In genomic region chr12:132507656-132508055, GRCh38 we compare ENCODE assay signal across 17 cellular contexts. TPM values are rescaled to one million over a fixed set of nuclear protein-coding genes. Genes with fewer than 3 reads are reported as not detected.
A peak's percentile ranks its signal among the peaks of the same experiment; 100 is the strongest.
DNase-seq lines count a peak whose midpoint lies in the region; ATAC-seq, FAIRE-seq and TF ChIP-seq lines count a peak whose summit lies in the region.
"Had no signal": no experiment of that assay in that cellular context is flagged by ENCODE, and none has a peak within 500 bp of the region (broad histone marks: within the 10 kb centered on the region; RNA-seq: fewer than 3 reads in every experiment).

No MANE protein-coding gene starts in this region.

- peaks cover 0 to 9% (median 0%) of the 10 kb centered on the region in 3 donors for H3K36me3 Mint-ChIP-seq in naive thymus-derived CD8-positive, alpha-beta T cell

- TF ChIP-seq CTCF in AG09319 (IDR thresholded peaks at IDR 0.05; ENCODE audit: low read depth, low read length) (peak; percentile 0), GM12874 (IDR thresholded peaks at IDR 0.05; ENCODE audit: insufficient read depth, low read depth, low read length) (peak; percentile 29; the same call in 1 of the 2 replicates), bronchial epithelial cell (IDR thresholded peaks at IDR 0.05; ENCODE audit: insufficient read depth, low read length, severe bottlenecking) (peak; percentile 13)

- DNase-seq in AG09319 (ENCODE audit: extremely low read depth, low read depth) (no peak), bronchial epithelial cell (ENCODE audit: low read depth) (no peak), AG08395 (ENCODE audit: low spot score) (no peak), AG08396 (ENCODE audit: low spot score) (no peak)
- no peak for DNase-seq in naive thymus-derived CD8-positive, alpha-beta T cell
- DNase-seq: activated CD4-positive, alpha-beta T cell treated with anti-CD3 and anti-CD28 coated beads, Interleukin-2, amount 50 U/mL, for 1 hour; activated T-cell treated with anti-CD3 and anti-CD28 coated beads, Interleukin-2, amount 50 U/mL, for 48 hours; AML-193; esophagus squamous epithelium; IMR-90; NCI-H1048; SJCRH30; stimulated activated CD8-positive, alpha-beta memory T cell treated with anti-CD3 and anti-CD28 coated beads, Interleukin-4, amount 100 ng/mL, for 48 hours; thyroid gland had no signal

- no peak for FAIRE-seq in bronchial epithelial cell (lab: Jason Lieb, UNC)

- H3K4me1 Mint-ChIP-seq in naive thymus-derived CD8-positive, alpha-beta T cell, result peaks cover 23 to 55% (median 48%) of the 10 kb centered on the region in 4 donors

- H3K27me3 Mint-ChIP-seq in naive thymus-derived CD8-positive, alpha-beta T cell, result no peaks in the 10 kb centered on the region

- H3K9me3 Mint-ChIP-seq in naive thymus-derived CD8-positive, alpha-beta T cell, result no peaks in the 10 kb centered on the region

- POLR2A ChIA-PET in naive thymus-derived CD8-positive, alpha-beta T cell (lab: Charles Lee), result interaction anchor here (1.0 to 1.6 kb wide), 2 partner anchors 21 to 69 kb away, joined by 3 read pairs; no protein-coding TSS in a partner anchor

- peak overlapping the region in 6 of 10 donors; percentile 29 to 77 (median 64) for H3K4me3 Mint-ChIP-seq in naive thymus-derived CD8-positive, alpha-beta T cell

- no peak for ATAC-seq in naive thymus-derived CD8-positive, alpha-beta T cell
- ATAC-seq in GM21825 (IDR thresholded peaks at IDR 0.05; ENCODE audit: unreplicated experiment) (no peak), HG02884 (IDR thresholded peaks at IDR 0.05; ENCODE audit: unreplicated experiment) (no peak)

- H3K36me3 ChIP-seq in bronchial epithelial cell (ENCODE audit: control insufficient read depth, insufficient read depth, low read length), result peaks cover 1% of the 10 kb centered on the region
- H3K36me3 ChIP-seq: SJCRH30 had no signal

- H3K4me3 ChIP-seq in bronchial epithelial cell (ENCODE audit: low read depth, low read length), result no peak overlapping the region
- H3K4me3 ChIP-seq: SJCRH30, thyroid gland had no signal

- peak overlapping the region in 8 of 10 donors; percentile 6 to 94 (median 56) for H3K27ac Mint-ChIP-seq in naive thymus-derived CD8-positive, alpha-beta T cell

- no peaks in the 10 kb centered on the region for H3K27me3 ChIP-seq in bronchial epithelial cell (ENCODE audit: control insufficient read depth, insufficient read depth, low read length)
- H3K27me3 ChIP-seq: esophagus squamous epithelium, SJCRH30, thyroid gland had no signal

RNA-seq across cellular contexts. Expression of gene FBRSL1, which starts 17.7 kb away (rescaled TPM):
- 3.2 and 17.1 TPM in 2 replicates for total RNA-seq in bronchial epithelial cell
- total RNA-seq in naive thymus-derived CD8-positive, alpha-beta T cell, result 100 to 1,000 TPM in 1 of 2 experiments, 10 to 100 TPM in 1; 97.5 to 101 TPM
- 1 to 10 TPM in 1 of 3 donors, under 1 TPM in 2; 0.38 to 1.0 (median 0.42) TPM for polyA plus RNA-seq in naive thymus-derived CD8-positive, alpha-beta T cell
